ENCODE assay signal across 14 cellular contexts in genomic region chr4:52844596-52844995, GRCh38.
"Had no signal": no experiment of that assay in that cellular context is flagged by ENCODE, and none has a peak within 500 bp of the region (broad histone marks: within the 10 kb centered on the region; RNA-seq: fewer than 3 reads in every experiment).

No MANE protein-coding gene starts in this region.

- H3K9me3 ChIP-seq: esophagus squamous epithelium, ovary, suprapubic skin, thyroid gland had no signal

- H3K4me3 ChIP-seq: esophagus squamous epithelium, ovary, suprapubic skin, thyroid gland had no signal

- H3K4me3 Mint-ChIP-seq: effector memory CD8-positive, alpha-beta T cell; neural crest cell; type B pancreatic cell had no signal

- H3K27ac ChIP-seq: esophagus squamous epithelium, ovary, suprapubic skin, thyroid gland had no signal

- H3K36me3 Mint-ChIP-seq: naive thymus-derived CD8-positive, alpha-beta T cell; type B pancreatic cell had no signal

- H3K27me3 ChIP-seq: esophagus squamous epithelium, ovary, suprapubic skin, thyroid gland had no signal

- FAIRE-seq: small intestine had no signal

- H3K36me3 ChIP-seq: esophagus squamous epithelium, ovary, suprapubic skin, thyroid gland had no signal

- H3K27me3 Mint-ChIP-seq: type B pancreatic cell had no signal

- H3K27ac Mint-ChIP-seq: effector memory CD8-positive, alpha-beta T cell; type B pancreatic cell had no signal

- DNase-seq: effector memory CD8-positive, alpha-beta T cell; esophagus squamous epithelium; foreskin fibroblast; kidney glomerular epithelial cell; mammary epithelial cell; naive thymus-derived CD8-positive, alpha-beta T cell; ovary; small intestine; stimulated activated CD4-positive, alpha-beta T cell treated with anti-CD3 and anti-CD28 coated beads, Interleukin-12 subunit alpha, Interleukin-12 subunit beta, amount 100 ng/mL, for 4 hours; stimulated activated naive CD4-positive, alpha-beta T cell treated with Interleukin-2 at 50 U/mL for 16 hours; thyroid gland had no signal

- ATAC-seq: effector memory CD8-positive, alpha-beta T cell; naive thymus-derived CD8-positive, alpha-beta T cell had no signal

- H3K9me3 Mint-ChIP-seq: effector memory CD8-positive, alpha-beta T cell; naive thymus-derived CD8-positive, alpha-beta T cell; neural crest cell; type B pancreatic cell had no signal
